ENCODE assay signal across 1 cellular context in genomic region chr6:47083586-47084047, GRCh38.
TF ChIP-seq lines count a peak whose summit lies in the region.

No MANE protein-coding gene starts in this region.

TF ChIP-seq in HepG2, 621 proteins besides CTCF, POLR2A, EP300 and RAD21 (continued from another document and continues in another):
- TF ChIP-seq, protein P1, sequence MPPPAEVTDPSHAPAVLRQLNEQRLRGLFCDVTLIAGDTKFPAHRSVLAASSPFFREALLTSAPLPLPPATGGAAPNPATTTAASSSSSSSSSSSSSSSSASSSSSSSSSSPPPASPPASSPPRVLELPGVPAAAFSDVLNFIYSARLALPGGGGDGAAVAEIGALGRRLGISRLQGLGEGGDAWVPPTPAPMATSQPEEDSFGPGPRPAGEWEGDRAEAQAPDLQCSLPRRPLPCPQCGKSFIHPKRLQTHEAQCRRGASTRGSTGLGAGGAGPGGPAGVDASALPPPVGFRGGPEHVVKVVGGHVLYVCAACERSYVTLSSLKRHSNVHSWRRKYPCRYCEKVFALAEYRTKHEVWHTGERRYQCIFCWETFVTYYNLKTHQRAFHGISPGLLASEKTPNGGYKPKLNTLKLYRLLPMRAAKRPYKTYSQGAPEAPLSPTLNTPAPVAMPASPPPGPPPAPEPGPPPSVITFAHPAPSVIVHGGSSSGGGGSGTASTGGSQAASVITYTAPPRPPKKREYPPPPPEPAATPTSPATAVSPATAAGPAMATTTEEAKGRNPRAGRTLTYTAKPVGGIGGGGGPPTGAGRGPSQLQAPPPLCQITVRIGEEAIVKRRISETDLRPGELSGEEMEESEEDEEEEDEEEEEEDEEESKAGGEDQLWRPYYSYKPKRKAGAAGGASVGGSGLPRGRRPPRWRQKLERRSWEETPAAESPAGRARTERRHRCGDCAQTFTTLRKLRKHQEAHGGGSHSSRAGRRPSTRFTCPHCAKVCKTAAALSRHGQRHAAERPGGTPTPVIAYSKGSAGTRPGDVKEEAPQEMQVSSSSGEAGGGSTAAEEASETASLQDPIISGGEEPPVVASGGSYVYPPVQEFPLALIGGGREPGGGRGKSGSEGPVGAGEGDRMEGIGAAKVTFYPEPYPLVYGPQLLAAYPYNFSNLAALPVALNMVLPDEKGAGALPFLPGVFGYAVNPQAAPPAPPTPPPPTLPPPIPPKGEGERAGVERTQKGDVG (CRISPR knock-in tag; IDR thresholded peaks at IDR 0.05; ENCODE audit: borderline replicate concordance) = peak; percentile 76; the same call in 1 of the 2 replicates
- TF ChIP-seq, protein P2, sequence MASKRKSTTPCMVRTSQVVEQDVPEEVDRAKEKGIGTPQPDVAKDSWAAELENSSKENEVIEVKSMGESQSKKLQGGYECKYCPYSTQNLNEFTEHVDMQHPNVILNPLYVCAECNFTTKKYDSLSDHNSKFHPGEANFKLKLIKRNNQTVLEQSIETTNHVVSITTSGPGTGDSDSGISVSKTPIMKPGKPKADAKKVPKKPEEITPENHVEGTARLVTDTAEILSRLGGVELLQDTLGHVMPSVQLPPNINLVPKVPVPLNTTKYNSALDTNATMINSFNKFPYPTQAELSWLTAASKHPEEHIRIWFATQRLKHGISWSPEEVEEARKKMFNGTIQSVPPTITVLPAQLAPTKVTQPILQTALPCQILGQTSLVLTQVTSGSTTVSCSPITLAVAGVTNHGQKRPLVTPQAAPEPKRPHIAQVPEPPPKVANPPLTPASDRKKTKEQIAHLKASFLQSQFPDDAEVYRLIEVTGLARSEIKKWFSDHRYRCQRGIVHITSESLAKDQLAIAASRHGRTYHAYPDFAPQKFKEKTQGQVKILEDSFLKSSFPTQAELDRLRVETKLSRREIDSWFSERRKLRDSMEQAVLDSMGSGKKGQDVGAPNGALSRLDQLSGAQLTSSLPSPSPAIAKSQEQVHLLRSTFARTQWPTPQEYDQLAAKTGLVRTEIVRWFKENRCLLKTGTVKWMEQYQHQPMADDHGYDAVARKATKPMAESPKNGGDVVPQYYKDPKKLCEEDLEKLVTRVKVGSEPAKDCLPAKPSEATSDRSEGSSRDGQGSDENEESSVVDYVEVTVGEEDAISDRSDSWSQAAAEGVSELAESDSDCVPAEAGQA (IDR thresholded peaks at IDR 0.05; ENCODE audit: low read depth) = no peak
- TF ChIP-seq, protein P2 (CRISPR knock-in tag; IDR thresholded peaks at IDR 0.05; ENCODE audit: borderline replicate concordance) = no peak
- TF ChIP-seq JUNB (CRISPR knock-in tag; IDR thresholded peaks at IDR 0.05; ENCODE audit: borderline replicate concordance) (no peak), ZNF431 (CRISPR knock-in tag; IDR thresholded peaks at IDR 0.05; ENCODE audit: borderline replicate concordance, low read depth) (no peak), ZNF44 (CRISPR knock-in tag; IDR thresholded peaks at IDR 0.05) (no peak), CREB3 (CRISPR knock-in tag; IDR thresholded peaks at IDR 0.05) (no peak), ZNF468 (CRISPR knock-in tag; IDR thresholded peaks at IDR 0.05) (no peak), MZF1 (CRISPR knock-in tag; IDR thresholded peaks at IDR 0.05; ENCODE audit: borderline replicate concordance) (no peak), MXD4 (CRISPR knock-in tag; IDR thresholded peaks at IDR 0.05) (peak; percentile 89), POGZ (CRISPR knock-in tag; IDR thresholded peaks at IDR 0.05) (peak; percentile 57), DRAP1 (CRISPR knock-in tag; IDR thresholded peaks at IDR 0.05) (no peak; the same call in 1 of the 2 replicates), BCL3 (CRISPR knock-in tag; IDR thresholded peaks at IDR 0.05) (no peak), KDM5A (IDR thresholded peaks at IDR 0.05; ENCODE audit: borderline replicate concordance, low read length) (no peak), KDM6A (CRISPR knock-in tag; IDR thresholded peaks at IDR 0.05; ENCODE audit: low read depth) (no peak; the same call in 1 of the 2 replicates), TRIM24 (CRISPR knock-in tag; IDR thresholded peaks at IDR 0.05) (no peak), ZNF207 (IDR thresholded peaks at IDR 0.05; ENCODE audit: borderline replicate concordance) (no peak), SALL1 (CRISPR knock-in tag; IDR thresholded peaks at IDR 0.05) (peak; percentile 72), ZNF18 (CRISPR knock-in tag; IDR thresholded peaks at IDR 0.05; ENCODE audit: insufficient replicate concordance) (no peak), AGO2 (optimal IDR thresholded peaks at IDR 0.05; ENCODE audit: low read depth, low read length) (no peak), TIGD3 (CRISPR knock-in tag; IDR thresholded peaks at IDR 0.05; ENCODE audit: borderline replicate concordance) (no peak), ARNT2 (CRISPR knock-in tag; IDR thresholded peaks at IDR 0.05; ENCODE audit: low read depth) (0 out of 2 replicates have a peak, but pooled peaks have one; percentile 31), TOPORS (CRISPR knock-in tag; IDR thresholded peaks at IDR 0.05) (no peak), ZNF432 (CRISPR knock-in tag; IDR thresholded peaks at IDR 0.05; ENCODE audit: borderline replicate concordance) (no peak), MAZ (IDR thresholded peaks at IDR 0.05; ENCODE audit: borderline replicate concordance, low read depth, low read length) (no peak), MAZ (CRISPR knock-in tag; IDR thresholded peaks at IDR 0.05; ENCODE audit: low read depth) (no peak), ZNF737 (CRISPR knock-in tag; IDR thresholded peaks at IDR 0.05; ENCODE audit: borderline replicate concordance) (no peak), JUN (CRISPR knock-in tag; IDR thresholded peaks at IDR 0.05) (no peak), STAG1 (CRISPR knock-in tag; IDR thresholded peaks at IDR 0.05) (no peak; the same call in 1 of the 2 replicates), ZNF430 (CRISPR knock-in tag; IDR thresholded peaks at IDR 0.05) (no peak), GATA4 (IDR thresholded peaks at IDR 0.05; ENCODE audit: borderline replicate concordance, low read depth) (no peak), PHF8 (CRISPR knock-in tag; IDR thresholded peaks at IDR 0.05) (no peak)
- TF ChIP-seq, protein P3, sequence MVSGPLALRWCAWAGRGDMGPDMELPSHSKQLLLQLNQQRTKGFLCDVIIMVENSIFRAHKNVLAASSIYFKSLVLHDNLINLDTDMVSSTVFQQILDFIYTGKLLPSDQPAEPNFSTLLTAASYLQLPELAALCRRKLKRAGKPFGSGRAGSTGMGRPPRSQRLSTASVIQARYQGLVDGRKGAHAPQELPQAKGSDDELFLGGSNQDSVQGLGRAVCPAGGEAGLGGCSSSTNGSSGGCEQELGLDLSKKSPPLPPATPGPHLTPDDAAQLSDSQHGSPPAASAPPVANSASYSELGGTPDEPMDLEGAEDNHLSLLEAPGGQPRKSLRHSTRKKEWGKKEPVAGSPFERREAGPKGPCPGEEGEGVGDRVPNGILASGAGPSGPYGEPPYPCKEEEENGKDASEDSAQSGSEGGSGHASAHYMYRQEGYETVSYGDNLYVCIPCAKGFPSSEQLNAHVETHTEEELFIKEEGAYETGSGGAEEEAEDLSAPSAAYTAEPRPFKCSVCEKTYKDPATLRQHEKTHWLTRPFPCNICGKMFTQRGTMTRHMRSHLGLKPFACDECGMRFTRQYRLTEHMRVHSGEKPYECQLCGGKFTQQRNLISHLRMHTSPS (CRISPR knock-in tag; IDR thresholded peaks at IDR 0.05; ENCODE audit: low read depth) = no peak
- TF ChIP-seq, protein P4, sequence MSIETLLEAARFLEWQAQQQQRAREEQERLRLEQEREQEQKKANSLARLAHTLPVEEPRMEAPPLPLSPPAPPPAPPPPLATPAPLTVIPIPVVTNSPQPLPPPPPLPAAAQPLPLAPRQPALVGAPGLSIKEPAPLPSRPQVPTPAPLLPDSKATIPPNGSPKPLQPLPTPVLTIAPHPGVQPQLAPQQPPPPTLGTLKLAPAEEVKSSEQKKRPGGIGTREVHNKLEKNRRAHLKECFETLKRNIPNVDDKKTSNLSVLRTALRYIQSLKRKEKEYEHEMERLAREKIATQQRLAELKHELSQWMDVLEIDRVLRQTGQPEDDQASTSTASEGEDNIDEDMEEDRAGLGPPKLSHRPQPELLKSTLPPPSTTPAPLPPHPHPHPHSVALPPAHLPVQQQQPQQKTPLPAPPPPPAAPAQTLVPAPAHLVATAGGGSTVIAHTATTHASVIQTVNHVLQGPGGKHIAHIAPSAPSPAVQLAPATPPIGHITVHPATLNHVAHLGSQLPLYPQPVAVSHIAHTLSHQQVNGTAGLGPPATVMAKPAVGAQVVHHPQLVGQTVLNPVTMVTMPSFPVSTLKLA (IDR thresholded peaks at IDR 0.05) = no peak
- TF ChIP-seq, protein P5, sequence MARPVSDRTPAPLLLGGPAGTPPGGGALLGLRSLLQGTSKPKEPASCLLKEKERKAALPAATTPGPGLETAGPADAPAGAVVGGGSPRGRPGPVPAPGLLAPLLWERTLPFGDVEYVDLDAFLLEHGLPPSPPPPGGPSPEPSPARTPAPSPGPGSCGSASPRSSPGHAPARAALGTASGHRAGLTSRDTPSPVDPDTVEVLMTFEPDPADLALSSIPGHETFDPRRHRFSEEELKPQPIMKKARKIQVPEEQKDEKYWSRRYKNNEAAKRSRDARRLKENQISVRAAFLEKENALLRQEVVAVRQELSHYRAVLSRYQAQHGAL (CRISPR knock-in tag; IDR thresholded peaks at IDR 0.05; ENCODE audit: not compliant biosample characterization) = no peak
